Comparison of ENCODE assay signal across 8 cellular contexts in the genomic region with DNA sequence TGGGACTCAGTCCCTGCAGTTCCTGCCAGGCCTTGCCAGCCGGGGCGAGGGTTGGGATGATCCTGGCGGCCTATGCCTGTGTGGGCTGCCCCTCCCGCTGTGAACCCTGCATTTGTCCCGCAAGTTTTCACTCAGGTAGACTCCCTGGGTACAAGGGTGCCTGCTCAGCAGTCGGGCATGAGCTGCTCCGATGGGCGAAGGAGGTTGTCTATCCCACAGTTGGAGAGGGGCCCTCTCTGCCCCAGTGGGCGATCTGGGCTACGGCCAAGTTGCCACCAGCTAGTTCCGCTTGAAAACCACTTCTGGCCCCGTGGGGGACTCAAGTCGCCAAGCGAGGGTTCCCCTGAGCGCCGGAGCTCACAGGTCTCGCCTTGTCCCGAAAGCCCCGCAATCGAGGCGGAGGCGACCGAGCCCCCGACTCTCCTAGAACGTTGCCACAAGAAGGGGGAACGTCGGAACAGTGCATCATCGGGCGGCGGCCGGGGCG.
DNase-seq lines count a peak whose midpoint lies in the region; ATAC-seq lines count a peak whose summit lies in the region.

No MANE protein-coding gene starts in this region.

- H3K27ac Mint-ChIP-seq in activated naive CD4-positive, alpha-beta T cell treated with anti-CD3 and anti-CD28 coated beads, Interleukin-2, amount 50 U/mL, for 24 hours: peak overlapping the region; percentile 98

- H3K4me3 Mint-ChIP-seq in activated naive CD4-positive, alpha-beta T cell treated with anti-CD3 and anti-CD28 coated beads, Interleukin-2, amount 50 U/mL, for 24 hours: peak overlapping the region; percentile 94

- DNase-seq in activated naive CD4-positive, alpha-beta T cell treated with anti-CD3 and anti-CD28 coated beads, Interleukin-2, amount 50 U/mL, for 16 hours: no peak
- peak; percentile 39 for DNase-seq in iPS-NIHi11 (ENCODE audit: low spot score)
- DNase-seq in stimulated activated naive CD8-positive, alpha-beta T cell treated with anti-CD3 and anti-CD28 coated beads, Interleukin-15, Interleukin-2, amounts not matched to agents 100 U/mL and 50 U/mL, for 24 hours: no peak

- ATAC-seq in HG03432 (IDR thresholded peaks at IDR 0.05; ENCODE audit: unreplicated experiment) (peak; percentile 13), HG03196 (IDR thresholded peaks at IDR 0.05; ENCODE audit: unreplicated experiment) (no peak), HG03460 (IDR thresholded peaks at IDR 0.05; ENCODE audit: unreplicated experiment) (no peak)
- peak; percentile 1 for ATAC-seq in stimulated activated naive CD8-positive, alpha-beta T cell treated with anti-CD3 and anti-CD28 coated beads, Interleukin-15, Interleukin-2, amounts not matched to agents 100 U/mL and 50 U/mL, for 24 hours

- peaks cover 16% of the 10 kb centered on the region for H3K36me3 Mint-ChIP-seq in activated naive CD4-positive, alpha-beta T cell treated with anti-CD3 and anti-CD28 coated beads, Interleukin-2, amount 50 U/mL, for 24 hours

- H3K27me3 Mint-ChIP-seq in activated naive CD4-positive, alpha-beta T cell treated with anti-CD3 and anti-CD28 coated beads, Interleukin-2, amount 50 U/mL, for 24 hours: no peaks in the 10 kb centered on the region

- H3K4me1 Mint-ChIP-seq in activated naive CD4-positive, alpha-beta T cell treated with anti-CD3 and anti-CD28 coated beads, Interleukin-2, amount 50 U/mL, for 24 hours: peaks cover 38% of the 10 kb centered on the region

- peak overlapping the region; percentile 96 for H3K27ac ChIP-seq in angular gyrus (ENCODE audit: low read depth, low read length)

- H3K9me3 Mint-ChIP-seq in activated naive CD4-positive, alpha-beta T cell treated with anti-CD3 and anti-CD28 coated beads, Interleukin-2, amount 50 U/mL, for 24 hours: no peaks in the 10 kb centered on the region

Comparison
In these comparisons a context has a peak if more than half of its experiments do, and no peak if none do; other contexts are left out.
1. ATAC-seq: peak in HG03432 (single experiment) and stimulated activated naive CD8-positive, alpha-beta T cell treated with anti-CD3 and anti-CD28 coated beads, Interleukin-15, Interleukin-2, amounts not matched to agents 100 U/mL and 50 U/mL, for 24 hours (single experiment); none in HG03196 (single experiment) and HG03460 (single experiment).